ENCODE assay signal across 18 cellular contexts in genomic region chr15:83514584-83514983, GRCh38.
DNase-seq lines count a peak whose midpoint lies in the region; ATAC-seq and TF ChIP-seq lines count a peak whose summit lies in the region.
"Had no signal": no experiment of that assay in that cellular context is flagged by ENCODE, and none has a peak within 500 bp of the region (broad histone marks: within the 10 kb centered on the region; RNA-seq: fewer than 3 reads in every experiment).

No MANE protein-coding gene starts in this region.

- H3K36me3 Mint-ChIP-seq in stimulated activated naive B cell treated with anti-CD40 and anti-IgM and Interleukin-4, amounts not matched to agents 10 μg/mL and 1 μg/mL and 100 μg/mL, for 72 hours: no peaks in the 10 kb centered on the region
- no peaks in the 10 kb centered on the region for H3K36me3 Mint-ChIP-seq in neural progenitor cell
- H3K36me3 Mint-ChIP-seq: CD4-positive, alpha-beta memory T cell had no signal

- H3K9me3 ChIP-seq in OCI-LY3 (ENCODE audit: insufficient read depth, low read length) (no peaks in the 10 kb centered on the region), SK-N-MC (ENCODE audit: low read depth, low read length) (no peaks in the 10 kb centered on the region), neural progenitor cell (ENCODE audit: low read depth) (no peaks in the 10 kb centered on the region), upper lobe of right lung (no peaks in the 10 kb centered on the region), ascending aorta (no peaks in the 10 kb centered on the region)

- H2AFZ ChIP-seq in OCI-LY3 (ENCODE audit: low read depth, low read length) (no peak overlapping the region), neural progenitor cell (replicated peaks) (no peak overlapping the region)
- H2AFZ ChIP-seq: GM23338 had no signal

- DNase-seq in SK-N-MC (ENCODE audit: low read depth, low spot score): no peak
- DNase-seq in dorsolateral prefrontal cortex: no peak
- DNase-seq in stimulated activated naive B cell treated with anti-CD40 and anti-IgM and Interleukin-4, amounts not matched to agents 10 μg/mL and 1 μg/mL and 100 μg/mL, for 72 hours: no peak
- DNase-seq in neural progenitor cell (ENCODE audit: low spot score): no peak
- no peak for DNase-seq in upper lobe of right lung
- DNase-seq in ascending aorta (ENCODE audit: low spot score in 2 of 2): no peak
- DNase-seq: Calu3; CD4-positive, alpha-beta memory T cell; COR-L47; DMS53; DMS79 treated with DMSO at 0.1 percent for 48 hours; GF-D8; H9; HFFc6 had no signal

- no peaks in the 10 kb centered on the region for H3F3A ChIP-seq in neural progenitor cell (ENCODE audit: low read depth)

- peaks cover 4 to 5% of the 10 kb centered on the region in 2 donors for H3K27me3 Mint-ChIP-seq in stimulated activated naive B cell treated with anti-CD40 and anti-IgM and Interleukin-4, amounts not matched to agents 10 μg/mL and 1 μg/mL and 100 μg/mL, for 72 hours
- H3K27me3 Mint-ChIP-seq in neural progenitor cell (ENCODE audit: insufficient read depth, low read depth): no peaks in the 10 kb centered on the region
- H3K27me3 Mint-ChIP-seq: CD4-positive, alpha-beta memory T cell had no signal

- no peak overlapping the region for H3K27ac Mint-ChIP-seq in stimulated activated naive B cell treated with anti-CD40 and anti-IgM and Interleukin-4, amounts not matched to agents 10 μg/mL and 1 μg/mL and 100 μg/mL, for 72 hours
- no peak overlapping the region for H3K27ac Mint-ChIP-seq in neural progenitor cell
- H3K27ac Mint-ChIP-seq: CD4-positive, alpha-beta memory T cell; GM23338; H9; HFFc6 had no signal

- intact Hi-C loops in dorsolateral prefrontal cortex (cut with DNase I) (loop anchor here (5.0 to 10.0 kb wide), 3 partner anchors 43 to 70 kb away; partner anchors contain the start of gene SH3GL3 (in 2 of the 2)), upper lobe of right lung (cut with DNase I) (no loop called here), ascending aorta (cut with DNase I) (no loop called here)

- H3K79me2 ChIP-seq in OCI-LY3 (ENCODE audit: low read length): no peaks in the 10 kb centered on the region
- H3K79me2 ChIP-seq in neural progenitor cell (ENCODE audit: low read depth): no peaks in the 10 kb centered on the region

- peaks cover 2 to 12% of the 10 kb centered on the region in 2 donors for H3K4me1 Mint-ChIP-seq in stimulated activated naive B cell treated with anti-CD40 and anti-IgM and Interleukin-4, amounts not matched to agents 10 μg/mL and 1 μg/mL and 100 μg/mL, for 72 hours
- peaks cover 35% of the 10 kb centered on the region for H3K4me1 Mint-ChIP-seq in neural progenitor cell
- H3K4me1 Mint-ChIP-seq: CD4-positive, alpha-beta memory T cell had no signal

- H3K36me3 ChIP-seq in OCI-LY3 (replicated peaks; ENCODE audit: low read depth, low read length): no peaks in the 10 kb centered on the region
- H3K36me3 ChIP-seq in SK-N-MC (ENCODE audit: insufficient read depth, low read length): no peaks in the 10 kb centered on the region
- H3K36me3 ChIP-seq in neural progenitor cell: no peaks in the 10 kb centered on the region
- no peaks in the 10 kb centered on the region for H3K36me3 ChIP-seq in upper lobe of right lung
- no peaks in the 10 kb centered on the region for H3K36me3 ChIP-seq in ascending aorta

- H3K4me3 ChIP-seq in OCI-LY3 (ENCODE audit: low read length) (no peak overlapping the region), SK-N-MC (no peak overlapping the region), dorsolateral prefrontal cortex (no peak overlapping the region), neural progenitor cell (no peak overlapping the region), upper lobe of right lung (no peak overlapping the region), ascending aorta (no peak overlapping the region)
- H3K4me3 ChIP-seq: GM23338 had no signal

- H3K27ac ChIP-seq in OCI-LY3 (ENCODE audit: low read length) (no peak overlapping the region), SK-N-MC (0 out of 2 replicates have a peak overlapping the region, but pooled peaks have one; percentile 69), dorsolateral prefrontal cortex (peak overlapping the region in 40 of 59 donors; percentile 6 to 98 (median 84)), neural progenitor cell (no peak overlapping the region), upper lobe of right lung (no peak overlapping the region), ascending aorta (no peak overlapping the region)

- peaks cover 7% of the 10 kb centered on the region; the same call in 1 of the 2 replicates for H3K4me1 ChIP-seq in OCI-LY3 (ENCODE audit: low read length)
- H3K4me1 ChIP-seq in neural progenitor cell: peaks cover 4% of the 10 kb centered on the region
- no peaks in the 10 kb centered on the region for H3K4me1 ChIP-seq in upper lobe of right lung
- no peaks in the 10 kb centered on the region for H3K4me1 ChIP-seq in ascending aorta

- peaks cover 24% of the 10 kb centered on the region for H3K27me3 ChIP-seq in OCI-LY3 (ENCODE audit: low read depth, low read length)
- no peaks in the 10 kb centered on the region for H3K27me3 ChIP-seq in dorsolateral prefrontal cortex
- H3K27me3 ChIP-seq in neural progenitor cell: no peaks in the 10 kb centered on the region
- no peaks in the 10 kb centered on the region for H3K27me3 ChIP-seq in upper lobe of right lung
- H3K27me3 ChIP-seq in ascending aorta: no peaks in the 10 kb centered on the region

- peak; percentile 68 to 70 for ATAC-seq in stimulated activated naive B cell treated with anti-CD40 and anti-IgM and Interleukin-4, amounts not matched to agents 10 μg/mL and 1 μg/mL and 100 μg/mL, for 72 hours (replicated peaks)
- ATAC-seq in HG02885 (IDR thresholded peaks at IDR 0.05; ENCODE audit: poor library complexity, unreplicated experiment) (no peak), upper lobe of right lung (no peak)
- ATAC-seq: GM23338, HCT116 had no signal

- no peak overlapping the region for H3K9ac ChIP-seq in OCI-LY3 (ENCODE audit: low read length)
- H3K9ac ChIP-seq in SK-N-MC (ENCODE audit: insufficient read length): no peak overlapping the region
- no peak overlapping the region for H3K9ac ChIP-seq in neural progenitor cell

- H3K9me3 Mint-ChIP-seq in stimulated activated naive B cell treated with anti-CD40 and anti-IgM and Interleukin-4, amounts not matched to agents 10 μg/mL and 1 μg/mL and 100 μg/mL, for 72 hours: peaks cover 0 to 8% of the 10 kb centered on the region in 2 donors
- no peaks in the 10 kb centered on the region for H3K9me3 Mint-ChIP-seq in neural progenitor cell
- H3K9me3 Mint-ChIP-seq: GM23338, H9 had no signal

- H3K4me2 ChIP-seq in OCI-LY3 (ENCODE audit: low read length): peak overlapping the region; percentile 23; the same call in 1 of the 2 replicates
- no peak overlapping the region for H3K4me2 ChIP-seq in neural progenitor cell
- H3K4me2 ChIP-seq: GM23338 had no signal

- no peak overlapping the region for H3K4me3 Mint-ChIP-seq in stimulated activated naive B cell treated with anti-CD40 and anti-IgM and Interleukin-4, amounts not matched to agents 10 μg/mL and 1 μg/mL and 100 μg/mL, for 72 hours
- H3K4me3 Mint-ChIP-seq in neural progenitor cell: no peak overlapping the region
- H3K4me3 Mint-ChIP-seq: CD4-positive, alpha-beta memory T cell; GM23338; H9; HFFc6 had no signal

- no peaks in the 10 kb centered on the region for H4K20me1 ChIP-seq in OCI-LY3 (ENCODE audit: insufficient read depth, low read length)
- H4K20me1 ChIP-seq in neural progenitor cell (ENCODE audit: low read depth): no peaks in the 10 kb centered on the region

- TF ChIP-seq CTCF in OCI-LY3 (IDR thresholded peaks at IDR 0.05; ENCODE audit: low read depth, low read length) (no peak), dorsolateral prefrontal cortex (IDR thresholded peaks at IDR 0.05 in 54 of 56, conservative IDR thresholded peaks at IDR 0.05 in 2 of 56; ENCODE audit: low read depth in 1 of 56, partially characterized antibody in 56 of 56) (no peak), neural progenitor cell (IDR thresholded peaks at IDR 0.05) (no peak), upper lobe of right lung (IDR thresholded peaks at IDR 0.05) (no peak), ascending aorta (IDR thresholded peaks at IDR 0.05) (no peak)

Comparison
In these comparisons a context has a peak if more than half of its experiments do, and no peak if none do; other contexts are left out.
1. H3K27ac ChIP-seq: peak in SK-N-MC (single experiment) and dorsolateral prefrontal cortex (40 of 59); none in OCI-LY3 (single experiment), neural progenitor cell (single experiment), upper lobe of right lung (single experiment) and ascending aorta (0 of 2).
2. ATAC-seq: peak in stimulated activated naive B cell treated with anti-CD40 and anti-IgM and Interleukin-4, amounts not matched to agents 10 μg/mL and 1 μg/mL and 100 μg/mL, for 72 hours (2 of 2); none in HG02885 (single experiment) and upper lobe of right lung (single experiment).
3. intact Hi-C loops: an anchor here in dorsolateral prefrontal cortex (5.0 to 10.0 kb wide); none called in upper lobe of right lung and ascending aorta.